In the genomic region with DNA sequence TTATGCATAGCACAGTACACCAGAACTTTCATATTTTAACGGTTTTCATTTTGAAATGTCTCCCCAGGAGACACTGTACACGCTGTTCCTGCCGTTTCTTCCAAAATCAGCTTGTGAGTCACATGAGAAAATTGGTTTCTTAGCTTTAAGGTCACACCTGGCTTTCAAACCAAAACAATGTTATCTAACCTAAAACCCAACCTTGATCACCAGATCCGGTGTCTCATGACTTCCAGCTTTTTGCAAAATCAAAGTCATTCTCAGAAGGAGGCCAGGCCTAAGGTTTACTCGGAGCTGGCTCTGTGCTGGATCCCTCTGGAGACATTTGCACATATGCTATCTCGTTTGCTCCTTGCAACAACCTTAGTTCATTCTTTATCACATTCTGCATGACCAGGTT, we compare ENCODE assay signal across 21 cellular contexts.
DNase-seq lines count a peak whose midpoint lies in the region; ATAC-seq and TF ChIP-seq lines count a peak whose summit lies in the region.
"Had no signal": no experiment of that assay in that cellular context is flagged by ENCODE, and none has a peak within 500 bp of the region (broad histone marks: within the 10 kb centered on the region; RNA-seq: fewer than 3 reads in every experiment).

No MANE protein-coding gene starts in this region.

- intact Hi-C loops in heart left ventricle (cut with DNase I): no loop called here
- intact Hi-C loops in Right ventricle myocardium superior (cut with DNase I): loop anchor here (5.0 kb wide), 1 partner anchor 105 kb away; the partner anchor contains the start of gene RNF144A
- intact Hi-C loops in transverse colon (cut with DNase I; ENCODE audit: low total_unique reads): no loop called here

- in situ Hi-C loops in transverse colon (cut with MboI; ENCODE audit: low pct_ligation_motif_present in 1 of 4, low pct_unique_long_range_greater_than_20kb in 1 of 4, low sequenced_read_pairs in 3 of 4): loop anchor here in 2 of 4 donors (10.0 to 25.0 kb wide), 2 partner anchors 110 to 118 kb away; partner anchors contain the start of gene RNF144A (in 1 of the 2)

- peaks cover 32% of the 10 kb centered on the region for H3K36me3 Mint-ChIP-seq in central memory CD8-positive, alpha-beta T cell (ENCODE audit: insufficient read depth)
- peaks cover 35% of the 10 kb centered on the region for H3K36me3 Mint-ChIP-seq in mesothelial cell of epicardium

- H3K27me3 ChIP-seq in heart left ventricle (no peaks in the 10 kb centered on the region), transverse colon (no peaks in the 10 kb centered on the region)
- H3K27me3 ChIP-seq: thyroid gland had no signal

- H3K4me3 Mint-ChIP-seq in central memory CD8-positive, alpha-beta T cell: no peak overlapping the region
- no peak overlapping the region for H3K4me3 Mint-ChIP-seq in mesothelial cell of epicardium
- H3K4me3 Mint-ChIP-seq: activated naive CD4-positive, alpha-beta T cell treated with anti-CD3 and anti-CD28 coated beads for 36 hours; naive thymus-derived CD4-positive, alpha-beta T cell had no signal

- no peaks in the 10 kb centered on the region for H3K27me3 Mint-ChIP-seq in central memory CD8-positive, alpha-beta T cell
- H3K27me3 Mint-ChIP-seq in mesothelial cell of epicardium (ENCODE audit: low read depth): no peaks in the 10 kb centered on the region
- H3K27me3 Mint-ChIP-seq: naive thymus-derived CD4-positive, alpha-beta T cell had no signal

- peaks cover 5% of the 10 kb centered on the region for H3K4me1 Mint-ChIP-seq in central memory CD8-positive, alpha-beta T cell
- H3K4me1 Mint-ChIP-seq in mesothelial cell of epicardium: peaks cover 66% of the 10 kb centered on the region

- no peak for TF ChIP-seq EP300 in transverse colon (IDR thresholded peaks at IDR 0.05; ENCODE audit: low read depth)

- H3K4me1 ChIP-seq in heart left ventricle: peaks cover 4 to 80% (median 36%) of the 10 kb centered on the region in 12 donors
- H3K4me1 ChIP-seq in transverse colon: peaks cover 0 to 1% (median 0%) of the 10 kb centered on the region in 4 donors

- no peak for TF ChIP-seq CTCF in heart left ventricle (IDR thresholded peaks at IDR 0.05)
- no peak for TF ChIP-seq CTCF in mesothelial cell of epicardium (IDR thresholded peaks at IDR 0.05; ENCODE audit: unreplicated experiment)
- no peak for TF ChIP-seq CTCF in transverse colon (IDR thresholded peaks at IDR 0.05)

- 42 to 54% (median 53%) methylated on average over 6 of the region's 6 CpGs for WGBS in heart left ventricle, 4 donors
- 78% methylated on average over 6 of the region's 6 CpGs for WGBS in transverse colon (ENCODE audit: low coverage in 1 of 2), 2 donors

- H3K36me3 ChIP-seq in heart left ventricle (peaks cover 0 to 37% (median 11%) of the 10 kb centered on the region in 9 donors), transverse colon (no peaks in the 10 kb centered on the region)
- H3K36me3 ChIP-seq: thyroid gland had no signal

- no peak overlapping the region for H3K4me3 ChIP-seq in heart left ventricle
- no peak overlapping the region for H3K4me3 ChIP-seq in transverse colon
- H3K4me3 ChIP-seq: lower lobe of right lung, thyroid gland had no signal

- TF ChIP-seq POLR2A in heart left ventricle (IDR thresholded peaks at IDR 0.05) (no peak), transverse colon (IDR thresholded peaks at IDR 0.05) (no peak)

- peak overlapping the region in 8 of 12 donors; percentile 18 to 63 (median 38) for H3K27ac ChIP-seq in heart left ventricle
- peak overlapping the region; percentile 87 for H3K27ac ChIP-seq in temporal lobe (ENCODE audit: low read depth, low read length)
- H3K27ac ChIP-seq in transverse colon: no peak overlapping the region
- H3K27ac ChIP-seq: lower lobe of right lung, thyroid gland had no signal

- H3K27ac Mint-ChIP-seq in central memory CD8-positive, alpha-beta T cell (ENCODE audit: low read depth): peak overlapping the region; percentile 35
- peak overlapping the region; percentile 41 for H3K27ac Mint-ChIP-seq in mesothelial cell of epicardium
- H3K27ac Mint-ChIP-seq: activated naive CD4-positive, alpha-beta T cell treated with anti-CD3 and anti-CD28 coated beads for 36 hours had no signal

- ATAC-seq in heart left ventricle (peak in 2 of 4 donors; percentile 6 to 23), Right ventricle myocardium superior (ENCODE audit: poor library complexity) (no peak)
- ATAC-seq in central memory CD8-positive, alpha-beta T cell (replicated peaks; ENCODE audit: extremely low read depth, poor library complexity, severe bottlenecking): no peak
- ATAC-seq: lower lobe of right lung; naive thymus-derived CD4-positive, alpha-beta T cell had no signal

- DNase-seq in heart left ventricle (no peak), Right ventricle myocardium superior (no peak), mesothelial cell of epicardium (ENCODE audit: low spot score in 2 of 2, unreplicated experiment in 2 of 2) (no peak), epidermal melanocyte (ENCODE audit: insufficient read length, low spot score) (no peak), KG1 (lab: John Stamatoyannopoulos, UW) (no peak), transverse colon (no peak)
- DNase-seq in central memory CD8-positive, alpha-beta T cell (ENCODE audit: low spot score in 2 of 2): no peak
- DNase-seq: activated CD4-positive, alpha-beta T cell treated with anti-CD3 and anti-CD28 coated beads, Interleukin-2, amount 50 U/mL, for 4 hours; activated naive CD4-positive, alpha-beta T cell treated with anti-CD3 and anti-CD28 coated beads for 36 hours; activated T-cell treated with anti-CD3 and anti-CD28 coated beads, Interleukin-2, amount 50 U/mL, for 1 hour; cerebellar nuclear complex; DMS153; Karpas-422; lower lobe of right lung; naive thymus-derived CD4-positive, alpha-beta T cell; NCI-H1092 treated with DMSO at 0.1 percent for 48 hours; NCI-H526 treated with DMSO at 0.1 percent for 48 hours; SHP77; stimulated activated CD4-positive, alpha-beta T cell treated with anti-CD3 and anti-CD28 coated beads, Interleukin-12 subunit alpha, Interleukin-12 subunit beta, amount 100 ng/mL, for 4 hours; thyroid gland had no signal

- H3K9me3 ChIP-seq in heart left ventricle: no peaks in the 10 kb centered on the region
- H3K9me3 ChIP-seq in transverse colon: no peaks in the 10 kb centered on the region
- H3K9me3 ChIP-seq: lower lobe of right lung, thyroid gland had no signal

- H3K9me3 Mint-ChIP-seq in central memory CD8-positive, alpha-beta T cell: no peaks in the 10 kb centered on the region
- no peaks in the 10 kb centered on the region for H3K9me3 Mint-ChIP-seq in mesothelial cell of epicardium
- H3K9me3 Mint-ChIP-seq: activated naive CD4-positive, alpha-beta T cell treated with anti-CD3 and anti-CD28 coated beads for 36 hours; naive thymus-derived CD4-positive, alpha-beta T cell had no signal

Comparison
In these comparisons a context has a peak if more than half of its experiments do, and no peak if none do; other contexts are left out.
1. H3K27ac ChIP-seq: peak in heart left ventricle (8 of 12) and temporal lobe (single experiment); none in transverse colon (0 of 4).